In the genomic region with DNA sequence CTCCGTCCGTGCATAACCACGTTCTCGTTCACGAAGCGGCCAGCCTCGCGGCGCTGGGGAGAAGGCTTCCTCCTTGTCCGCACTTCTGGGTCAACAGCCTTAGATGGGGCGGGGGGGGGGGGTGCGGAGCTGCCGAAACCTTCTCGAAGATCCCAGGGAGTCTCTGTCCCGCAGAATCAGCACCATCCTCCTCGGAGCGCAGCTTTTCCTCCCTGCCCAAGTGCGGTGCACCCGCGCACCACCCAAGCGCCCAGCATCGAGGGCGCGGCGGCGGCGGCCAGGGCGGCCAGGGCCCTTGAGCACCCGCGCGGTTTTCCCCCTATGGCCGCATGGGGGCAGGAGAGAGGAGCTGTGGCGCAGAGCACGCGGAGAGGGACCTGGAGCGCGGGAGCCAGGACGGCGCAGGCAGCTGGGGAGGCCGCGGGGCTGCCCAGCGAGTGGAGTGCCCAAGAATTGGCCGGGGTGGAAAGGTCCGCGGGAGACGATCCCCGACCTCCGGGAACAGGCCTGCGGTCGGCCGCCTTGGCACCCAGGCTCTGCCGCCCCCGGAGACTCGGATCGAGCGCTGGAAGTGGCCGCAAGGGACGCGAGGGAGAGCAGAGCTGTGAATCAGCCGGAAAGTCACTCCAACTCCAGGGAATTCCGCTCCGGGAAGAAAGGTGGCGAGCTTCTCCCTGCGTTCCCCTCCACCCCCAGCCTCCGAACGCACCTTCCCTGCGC, we compare ENCODE assay signal across 8 cellular contexts. TPM values are rescaled to one million over a fixed set of nuclear protein-coding genes. Genes with fewer than 3 reads are reported as not detected.
DNase-seq lines count a peak whose midpoint lies in the region; ATAC-seq, FAIRE-seq and TF ChIP-seq lines count a peak whose summit lies in the region.

No MANE protein-coding gene starts in this region.

- no peak for FAIRE-seq in RCC 7860 (lab: Jason Lieb, UNC)
- no peak for FAIRE-seq in frontal cortex (lab: Jason Lieb, UNC)

- H3K4me1 ChIP-seq in neutrophil (ENCODE audit: control insufficient read depth in 1 of 2, insufficient read depth in 1 of 2, low read depth in 1 of 2, low read length in 1 of 2) = peaks cover 6 to 11% of the 10 kb centered on the region in 2 experiments

- H3K27me3 ChIP-seq in neutrophil = peaks cover 88% of the 10 kb centered on the region

- peak; percentile 11 for TF ChIP-seq CTCF in neutrophil (IDR thresholded peaks at IDR 0.05)

- H3K36me3 ChIP-seq in neutrophil = no peaks in the 10 kb centered on the region

- ATAC-seq in GM18511 (IDR thresholded peaks at IDR 0.05; ENCODE audit: unreplicated experiment) = peak; percentile 88

- DNase-seq in 8988T = peak; percentile 82
- peak; percentile 89 for DNase-seq in HPDE6-E6E7 (ENCODE audit: extremely low spot score)
- DNase-seq in RCC 7860 (ENCODE audit: low spot score) = peak; percentile 52
- peak; percentile 30 for DNase-seq in activated gamma-delta T cell treated with anti-CD3 and anti-CD28 coated beads, Interleukin-2, amount 50 U/mL, for 16 hours (ENCODE audit: low read depth)
- DNase-seq in frontal cortex (ENCODE audit: low spot score in 2 of 2) = peak; percentile 77 to 89
- DNase-seq in superior temporal gyrus (ENCODE audit: extremely low spot score) = peak; percentile 71

- H3K9me3 ChIP-seq in neutrophil = no peaks in the 10 kb centered on the region

- no peak overlapping the region for H3K27ac ChIP-seq in neutrophil

- peak overlapping the region; percentile 23 to 49 for H3K4me3 ChIP-seq in neutrophil (ENCODE audit: low read depth in 1 of 2, low read length in 1 of 2)

RNA-seq across cellular contexts. Expression of gene TMEM174, which starts 43.1 kb away (rescaled TPM):
- total RNA-seq in frontal cortex = not detected

Comparison
In these comparisons a context has a peak if more than half of its experiments do, and no peak if none do; other contexts are left out.
1. DNase-seq: peak in every context shown above with its lines; median percentile 89 in HPDE6-E6E7; 83 in frontal cortex; 82 in 8988T; 71 in superior temporal gyrus; 52 in RCC 7860; 30 in activated gamma-delta T cell treated with anti-CD3 and anti-CD28 coated beads, Interleukin-2, amount 50 U/mL, for 16 hours.